ENCODE assay signal across 21 cellular contexts in the genomic region with DNA sequence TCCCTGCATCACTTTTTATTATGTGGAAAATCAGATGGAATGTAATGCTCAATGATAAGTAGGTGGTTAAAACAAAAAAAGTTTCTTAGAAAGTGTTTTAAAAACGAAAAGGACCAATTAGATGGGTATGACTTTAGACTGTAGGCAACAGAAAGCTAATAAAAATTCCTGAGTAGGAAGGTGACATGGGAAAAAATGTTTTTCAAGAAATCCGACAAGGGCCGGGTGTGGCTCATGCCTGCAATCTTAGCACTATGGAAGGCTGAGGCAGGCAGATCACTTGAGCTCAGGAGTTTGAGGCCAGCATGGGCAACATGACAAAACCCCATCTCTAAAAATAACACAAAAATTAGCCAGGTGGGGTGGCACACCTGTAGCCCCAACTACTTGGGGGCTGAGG.
DNase-seq lines count a peak whose midpoint lies in the region; ATAC-seq and TF ChIP-seq lines count a peak whose summit lies in the region.
"Had no signal": no experiment of that assay in that cellular context is flagged by ENCODE, and none has a peak within 500 bp of the region (broad histone marks: within the 10 kb centered on the region; RNA-seq: fewer than 3 reads in every experiment).

No MANE protein-coding gene starts in this region.

- H3K27me3 Mint-ChIP-seq in nephron (ENCODE audit: low read depth), result no peaks in the 10 kb centered on the region

- no peaks in the 10 kb centered on the region for H3K27me3 ChIP-seq in foreskin keratinocyte
- H3K27me3 ChIP-seq: BE2C, Peyer's patch had no signal

- H3K4me1 Mint-ChIP-seq in nephron, result peaks cover 54% of the 10 kb centered on the region

- no peaks in the 10 kb centered on the region for H3K9me3 Mint-ChIP-seq in nephron
- H3K9me3 Mint-ChIP-seq: H9 had no signal

- peak overlapping the region; percentile 17 for H3K27ac ChIP-seq in foreskin keratinocyte
- H3K27ac ChIP-seq: GM23248, HL-60, KMS-11, Peyer's patch had no signal

- no peak overlapping the region for H3K4me3 Mint-ChIP-seq in nephron
- H3K4me3 Mint-ChIP-seq: H9 had no signal

- H3K4me1 ChIP-seq in foreskin keratinocyte, result peaks cover 11% of the 10 kb centered on the region
- H3K4me1 ChIP-seq: BE2C, Peyer's patch had no signal

- DNase-seq in A172 (ENCODE audit: low spot score) (peak; percentile 52), HT-29 (ENCODE audit: low spot score) (peak; percentile 62), foreskin keratinocyte (no peak), NCI-H2107 (lab: John Stamatoyannopoulos, UW) (no peak), DMS53 (lab: John Stamatoyannopoulos, UW) (no peak), nucleus accumbens (lab: John Stamatoyannopoulos, UW) (no peak), HCEC 1CT (no peak)
- DNase-seq: BE2C; DMS79 treated with DMSO at 0.1 percent for 48 hours; GM23248; H9; IMR-90; MV-4-11; NCI-H1105 treated with DMSO at 0.1 percent for 48 hours; NCI-H2081; NCI-H748 treated with DMSO at 0.1 percent for 48 hours; NK-92 treated with Interleukin-12 subunit alpha and Interleukin-12 subunit beta, amount 100 ng/mL, for 24 hours; Peyer's patch had no signal

- TF ChIP-seq CTCF in foreskin keratinocyte (conservative IDR thresholded peaks at IDR 0.05) (no peak), nephron (IDR thresholded peaks at IDR 0.05; ENCODE audit: unreplicated experiment in 3 of 3) (no peak)

- ATAC-seq in foreskin keratinocyte, result no peak

- peaks cover 13% of the 10 kb centered on the region for H3K36me3 Mint-ChIP-seq in nephron (ENCODE audit: low read depth)

- H3K27ac Mint-ChIP-seq in nephron, result peak overlapping the region; percentile 12 to 69 (median 33)

Comparison
In these comparisons a context has a peak if more than half of its experiments do, and no peak if none do; other contexts are left out.
1. DNase-seq: peak in A172 (single experiment) and HT-29 (single experiment); none in foreskin keratinocyte (0 of 2), NCI-H2107 (single experiment), DMS53 (single experiment), nucleus accumbens (0 of 56) and HCEC 1CT (single experiment).